ENCODE assay signal across 1 cellular context in genomic region chr3:128735884-128736283, GRCh38.
TF ChIP-seq lines count a peak whose summit lies in the region.

No MANE protein-coding gene starts in this region.

TF ChIP-seq in HEK293T, 16 proteins besides CTCF, POLR2A, EP300 and RAD21:
- no peak for TF ChIP-seq HDGF (IDR thresholded peaks at IDR 0.05; ENCODE audit: borderline replicate concordance)
- TF ChIP-seq CTBP1 (IDR thresholded peaks at IDR 0.05; ENCODE audit: borderline replicate concordance): no peak
- TF ChIP-seq LEF1 (IDR thresholded peaks at IDR 0.05; ENCODE audit: borderline replicate concordance): no peak
- TF ChIP-seq L3MBTL2 (conservative IDR thresholded peaks at IDR 0.05): no peak
